ENCODE assay signal across 8 cellular contexts in genomic region chr1:98054367-98054701, GRCh38.
DNase-seq lines count a peak whose midpoint lies in the region; ATAC-seq and TF ChIP-seq lines count a peak whose summit lies in the region.
"Had no signal": no experiment of that assay in that cellular context is flagged by ENCODE, and none has a peak within 500 bp of the region (broad histone marks: within the 10 kb centered on the region; RNA-seq: fewer than 3 reads in every experiment).

No MANE protein-coding gene starts in this region.

- no peak; a peak in 1 of 4 replicates for TF ChIP-seq CTCF in GM23338 (conservative IDR thresholded peaks at IDR 0.05; ENCODE audit: low read depth in 2 of 2)
- TF ChIP-seq CTCF in fibroblast of villous mesenchyme (IDR thresholded peaks at IDR 0.05; ENCODE audit: insufficient read depth, low read depth, low read length), result no peak

- H3K79me2 ChIP-seq in GM23338 (replicated peaks; ENCODE audit: insufficient read depth), result no peaks in the 10 kb centered on the region

- POLR2A ChIA-PET in T-cell (lab: Charles Lee), result no interaction called here

- H3F3A ChIP-seq in GM23338 (replicated peaks; ENCODE audit: low read depth), result no peaks in the 10 kb centered on the region

- H3K36me3 ChIP-seq in GM23338 (ENCODE audit: insufficient read depth), result no peaks in the 10 kb centered on the region
- H3K36me3 ChIP-seq in aorta (ENCODE audit: control insufficient read depth in 1 of 2, insufficient read depth in 2 of 2, low read length in 1 of 2), result no peaks in the 10 kb centered on the region
- H3K36me3 ChIP-seq: neutrophil had no signal

- no peaks in the 10 kb centered on the region for H4K20me1 ChIP-seq in GM23338 (replicated peaks; ENCODE audit: insufficient read depth)

- H3K9me2 ChIP-seq in GM23338 (ENCODE audit: insufficient read depth), result no peaks in the 10 kb centered on the region

- intact Hi-C loops in aorta (cut with DNase I), result loop anchor here (5.0 to 10.0 kb wide), 3 partner anchors 920 to 1090 kb away; no protein-coding TSS in a partner anchor

- H3K9me3 ChIP-seq in aorta (ENCODE audit: control insufficient read depth, low read length), result no peaks in the 10 kb centered on the region
- H3K9me3 ChIP-seq: neutrophil had no signal

- peaks cover 53% of the 10 kb centered on the region for H3K27me3 ChIP-seq in GM23338 (ENCODE audit: insufficient read depth)
- no peaks in the 10 kb centered on the region for H3K27me3 ChIP-seq in aorta (ENCODE audit: control insufficient read depth in 1 of 2, insufficient read depth in 2 of 2, low read length in 1 of 2)

- H3K4me1 Mint-ChIP-seq in GM23338, result peaks cover 18% of the 10 kb centered on the region
- H3K4me1 Mint-ChIP-seq in T-cell, result peaks cover 16 to 22% (median 21%) of the 10 kb centered on the region in 3 donors

- H3K4me2 ChIP-seq in GM23338, result peak overlapping the region; percentile 87

- WGBS in aorta, 2 donors, result 16 to 17% methylated on average over 11 of the region's 11 CpGs

- H3K4me3 ChIP-seq in GM23338 (peak overlapping the region; percentile 73), fibroblast of villous mesenchyme (ENCODE audit: low read depth, low read length) (peak overlapping the region; percentile 40), skeletal muscle cell (ENCODE audit: low read depth, low read length) (peak overlapping the region; percentile 51), aorta (ENCODE audit: low read length in 2 of 2) (no peak overlapping the region)

- H3K27ac Mint-ChIP-seq in GM23338 (no peak overlapping the region), T-cell (no peak overlapping the region)

- H3K4me1 ChIP-seq in GM23338 (ENCODE audit: insufficient read depth) (peaks cover 15% of the 10 kb centered on the region), aorta (ENCODE audit: control insufficient read depth in 1 of 2, insufficient read depth in 2 of 2, low read length in 2 of 2) (no peaks in the 10 kb centered on the region)

- peak overlapping the region; percentile 90 for H2AFZ ChIP-seq in GM23338

- H3K36me3 Mint-ChIP-seq in GM23338 (ENCODE audit: low read depth) (no peaks in the 10 kb centered on the region), T-cell (no peaks in the 10 kb centered on the region)

- no peak for DNase-seq in GM23338 (ENCODE audit: low spot score)
- DNase-seq in T-cell, result no peak
- no peak for DNase-seq in fibroblast of villous mesenchyme (ENCODE audit: low read depth)
- no peak for DNase-seq in skeletal muscle cell (ENCODE audit: low read depth)
- no peak for DNase-seq in NCI-H2107 (lab: John Stamatoyannopoulos, UW)
- no peak for DNase-seq in aorta

- CTCF ChIA-PET in T-cell (lab: Charles Lee), result interaction anchor here (0.7 to 1.6 kb wide), 9 partner anchors 11 to 1110 kb away, joined by 3 to 12 read pairs (median 3); no protein-coding TSS in a partner anchor

- H3K4me3 Mint-ChIP-seq in GM23338, result peak overlapping the region; percentile 76
- peak overlapping the region; percentile 5 to 69 (median 51) for H3K4me3 Mint-ChIP-seq in T-cell

- peaks cover 23% of the 10 kb centered on the region for H3K27me3 Mint-ChIP-seq in GM23338 (ENCODE audit: insufficient read depth, low read depth, poor library complexity)
- peaks cover 60 to 83% of the 10 kb centered on the region in 2 donors for H3K27me3 Mint-ChIP-seq in T-cell

- no peak overlapping the region for H3K27ac ChIP-seq in GM23338 (ENCODE audit: low read depth)
- H3K27ac ChIP-seq in aorta (ENCODE audit: low read depth in 1 of 2, low read length in 2 of 2), result no peak overlapping the region
- H3K27ac ChIP-seq: neutrophil had no signal

- ATAC-seq in GM23338 (no peak), T-cell (replicated peaks in 1 of 4) (no peak), GM18519 (IDR thresholded peaks at IDR 0.05; ENCODE audit: low FRiP score, unreplicated experiment) (no peak), aorta (ENCODE audit: low FRiP score) (no peak)

- H3K9me3 Mint-ChIP-seq in GM23338, result no peaks in the 10 kb centered on the region
- H3K9me3 Mint-ChIP-seq in T-cell, result no peaks in the 10 kb centered on the region

TF ChIP-seq in GM23338, 12 proteins besides CTCF, POLR2A, EP300 and RAD21:
- TF ChIP-seq EZH2phosphoT487 (IDR thresholded peaks at IDR 0.05; ENCODE audit: unreplicated experiment) (no peak), ETS1 (IDR thresholded peaks at IDR 0.05) (no peak), ZNF114 (CRISPR knock-in tag; IDR thresholded peaks at IDR 0.05) (no peak), REST (IDR thresholded peaks at IDR 0.05; ENCODE audit: unreplicated experiment) (no peak), NANOG (IDR thresholded peaks at IDR 0.05; ENCODE audit: borderline replicate concordance) (no peak), CREB1 (CRISPR knock-in tag; IDR thresholded peaks at IDR 0.05; ENCODE audit: low read depth) (no peak)

Comparison
In these comparisons a context has a peak if more than half of its experiments do, and no peak if none do; other contexts are left out.
1. H3K4me3 ChIP-seq: peak in GM23338 (single experiment), fibroblast of villous mesenchyme (single experiment) and skeletal muscle cell (single experiment); none in aorta (0 of 2).